ENCODE assay signal across 16 cellular contexts in genomic region chr14:69850086-69850735, GRCh38. TPM values are rescaled to one million over a fixed set of nuclear protein-coding genes. Genes with fewer than 3 reads are reported as not detected.
DNase-seq lines count a peak whose midpoint lies in the region; ATAC-seq and TF ChIP-seq lines count a peak whose summit lies in the region.
"Had no signal": no experiment of that assay in that cellular context is flagged by ENCODE, and none has a peak within 500 bp of the region (broad histone marks: within the 10 kb centered on the region; RNA-seq: fewer than 3 reads in every experiment).

No MANE protein-coding gene starts in this region.

- H3K4me1 Mint-ChIP-seq in H9 (peaks cover 3 to 4% of the 10 kb centered on the region in 2 experiments; a peak in 1 of 4 replicates), type B pancreatic cell (ENCODE audit: unreplicated experiment) (peaks cover 20% of the 10 kb centered on the region)
- H3K4me1 Mint-ChIP-seq: activated naive CD4-positive, alpha-beta T cell treated with anti-CD3 and anti-CD28 coated beads, Interleukin-2, amount 50 U/mL, for 24 hours had no signal

- no peak overlapping the region for H2BK5ac ChIP-seq in H9 (ENCODE audit: insufficient read length, low read length)

- no peak for TF ChIP-seq CTCF in H9 (conservative IDR thresholded peaks at IDR 0.05)
- no peak for TF ChIP-seq CTCF in astrocyte of the cerebellum (IDR thresholded peaks at IDR 0.05; ENCODE audit: low read depth, low read length, missing control alignments)
- TF ChIP-seq CTCF in mucosa of descending colon (IDR thresholded peaks at IDR 0.05), result no peak
- peak; percentile 27 for TF ChIP-seq CTCF in type B pancreatic cell (conservative IDR thresholded peaks at IDR 0.05)

- H2BK15ac ChIP-seq in H9 (ENCODE audit: low read depth, low read length), result no peak overlapping the region

- H3K27me3 ChIP-seq in H9 (ENCODE audit: insufficient read depth, low read length), result no peaks in the 10 kb centered on the region
- H3K27me3 ChIP-seq: vagina had no signal

- H3K9me3 ChIP-seq in H9 (ENCODE audit: control insufficient read depth, low read depth, low read length) (no peaks in the 10 kb centered on the region), mucosa of descending colon (no peaks in the 10 kb centered on the region)
- H3K9me3 ChIP-seq: vagina had no signal

- TF ChIP-seq POLR2A in GM18505 (IDR thresholded peaks at IDR 0.05; ENCODE audit: borderline replicate concordance, extremely low read depth, insufficient read depth, insufficient read length), result no peak

- H3K79me2 ChIP-seq in H9 (ENCODE audit: insufficient read depth, low read length), result no peaks in the 10 kb centered on the region

- H4K8ac ChIP-seq in H9 (replicated peaks; ENCODE audit: insufficient read length, low read depth, low read length), result no peak overlapping the region

- no peak overlapping the region for H4K91ac ChIP-seq in H9 (ENCODE audit: insufficient read length, low read depth, low read length)

- no peak overlapping the region for H3K4me3 Mint-ChIP-seq in H9
- H3K4me3 Mint-ChIP-seq in type B pancreatic cell, result no peak overlapping the region
- H3K4me3 Mint-ChIP-seq: activated naive CD4-positive, alpha-beta T cell treated with anti-CD3 and anti-CD28 coated beads, Interleukin-2, amount 50 U/mL, for 24 hours; CD4-positive, alpha-beta T cell had no signal

- H3K36me3 ChIP-seq in mucosa of descending colon (ENCODE audit: low read depth), result no peaks in the 10 kb centered on the region
- H3K36me3 ChIP-seq: vagina had no signal

- intact Hi-C loops in mucosa of descending colon (cut with DNase I, micrococcal nuclease), result no loop called here

- no peaks in the 10 kb centered on the region for H3K79me1 ChIP-seq in H9 (ENCODE audit: insufficient read depth, low read depth, low read length, poor library complexity, severe bottlenecking)

- in situ Hi-C loops in astrocyte of the cerebellum (cut with HindIII; ENCODE audit: low sequenced_read_pairs), result no loop called here

- H3K23ac ChIP-seq in H9 (ENCODE audit: insufficient read length, low read depth, low read length), result no peak overlapping the region

- H3K18ac ChIP-seq in H9 (ENCODE audit: insufficient read length, low read depth, low read length), result no peak overlapping the region

- no peak overlapping the region for H3K14ac ChIP-seq in H9 (ENCODE audit: insufficient read depth, low read length)

- H3K4me1 ChIP-seq in H9 (ENCODE audit: insufficient read depth, low read length), result no peaks in the 10 kb centered on the region
- no peaks in the 10 kb centered on the region for H3K4me1 ChIP-seq in mucosa of descending colon (ENCODE audit: low read depth)
- H3K4me1 ChIP-seq: vagina had no signal

- H3K56ac ChIP-seq in H9 (ENCODE audit: insufficient read length, low read depth, low read length), result no peak overlapping the region

- H3K9me3 Mint-ChIP-seq in H9, result no peaks in the 10 kb centered on the region
- no peaks in the 10 kb centered on the region for H3K9me3 Mint-ChIP-seq in type B pancreatic cell
- H3K9me3 Mint-ChIP-seq: activated naive CD4-positive, alpha-beta T cell treated with anti-CD3 and anti-CD28 coated beads, Interleukin-2, amount 50 U/mL, for 24 hours; CD4-positive, alpha-beta T cell had no signal

- H2BK120ac ChIP-seq in H9 (ENCODE audit: low read depth, low read length, poor library complexity, severe bottlenecking), result no peak overlapping the region

- no CpG with 5 or more reads among the region's 35 CpGs for WGBS in H9 (ENCODE audit: extremely low coverage, insufficient read length, low lambda C conversion rate)

- no peak overlapping the region for H4K5ac ChIP-seq in H9 (ENCODE audit: insufficient read length, low read depth, low read length)

- no peak overlapping the region for H3K27ac Mint-ChIP-seq in H9
- H3K27ac Mint-ChIP-seq in type B pancreatic cell, result no peak overlapping the region
- H3K27ac Mint-ChIP-seq: activated naive CD4-positive, alpha-beta T cell treated with anti-CD3 and anti-CD28 coated beads, Interleukin-2, amount 50 U/mL, for 24 hours; CD4-positive, alpha-beta T cell had no signal

- peaks cover 6% of the 10 kb centered on the region for H3K27me3 Mint-ChIP-seq in H9 (ENCODE audit: low read depth)
- no peaks in the 10 kb centered on the region for H3K27me3 Mint-ChIP-seq in type B pancreatic cell

- peak; percentile 24 for ATAC-seq in mucosa of descending colon
- no peak for ATAC-seq in GM18505 (IDR thresholded peaks at IDR 0.05; ENCODE audit: unreplicated experiment)

- H3K4me3 ChIP-seq in astrocyte of the cerebellum (ENCODE audit: low read depth, low read length), result peak overlapping the region; percentile 42
- H3K4me3 ChIP-seq in mucosa of descending colon, result no peak overlapping the region
- H3K4me3 ChIP-seq: vagina had no signal

- no peak overlapping the region for H3K4me2 ChIP-seq in H9 (ENCODE audit: insufficient read depth, insufficient read length, low read length)

- H3K4ac ChIP-seq in H9 (ENCODE audit: low read depth, low read length), result no peak overlapping the region

- no peak overlapping the region for H2AFZ ChIP-seq in H9 (ENCODE audit: low read length)

- no peaks in the 10 kb centered on the region for H3K23me2 ChIP-seq in H9 (ENCODE audit: insufficient read length, low read depth, low read length, poor library complexity, severe bottlenecking)

- H4K20me1 ChIP-seq in H9 (ENCODE audit: control insufficient read depth, insufficient read depth, insufficient read length), result no peaks in the 10 kb centered on the region

- peak; percentile 50 for DNase-seq in H9
- DNase-seq in astrocyte of the cerebellum (ENCODE audit: low read depth), result no peak
- peak in 1 of 3 donors; percentile 26 for DNase-seq in mucosa of descending colon
- no peak for DNase-seq in type B pancreatic cell (ENCODE audit: extremely low spot score, unreplicated experiment)
- DNase-seq in mesenteric fat pad (ENCODE audit: low spot score), result no peak
- DNase-seq in SHP77 treated with DMSO at 0.1 percent for 48 hours (lab: John Stamatoyannopoulos, UW), result no peak
- DNase-seq: CD4-positive, alpha-beta T cell; kidney glomerular epithelial cell; NCI-H2171 treated with DMSO at 0.1 percent for 48 hours; OCI-M1; stimulated activated CD4-positive, alpha-beta T cell treated with anti-CD3 and anti-CD28 coated beads, Interleukin-4, amount 100 ng/mL, for 24 hours; T-helper 1 cell had no signal

- no peak overlapping the region for H3K27ac ChIP-seq in H9 (ENCODE audit: insufficient read length, low read depth, low read length)
- H3K27ac ChIP-seq: vagina had no signal

- no peak overlapping the region for H3K9ac ChIP-seq in H9 (ENCODE audit: extremely low read depth, insufficient read length, low read length)

- no peak overlapping the region for H2BK20ac ChIP-seq in H9 (ENCODE audit: low read depth, low read length, poor library complexity, severe bottlenecking)

- peaks cover 0 to 1% (median 0%) of the 10 kb centered on the region in 3 experiments; a peak in 1 of 7 replicates for H3K36me3 Mint-ChIP-seq in H9 (ENCODE audit: insufficient read depth in 1 of 3, low read depth in 3 of 3)
- H3K36me3 Mint-ChIP-seq in type B pancreatic cell, result no peaks in the 10 kb centered on the region
- H3K36me3 Mint-ChIP-seq: activated naive CD4-positive, alpha-beta T cell treated with anti-CD3 and anti-CD28 coated beads, Interleukin-2, amount 50 U/mL, for 24 hours had no signal

- no peak overlapping the region for H3T11ph ChIP-seq in H9 (ENCODE audit: low read length)

- no peak overlapping the region for H2AK5ac ChIP-seq in H9 (ENCODE audit: insufficient read length, low read length)

- H2BK12ac ChIP-seq in H9 (ENCODE audit: insufficient read length, low read depth, low read length), result no peak overlapping the region

RNA-seq across cellular contexts. Expression of gene SMOC1, which starts 29.0 kb away (rescaled TPM):
- 0.68 and 0.72 TPM in 2 replicates for total RNA-seq in H9 (2021)
- 1 to 10 TPM; 1.2 to 2.0 (median 1.7) TPM for total RNA-seq in mucosa of descending colon
- total RNA-seq in type B pancreatic cell (ENCODE audit: low replicate concordance), result 7.2 and 20.7 TPM in 2 replicates
- total RNA-seq in mesenteric fat pad, result 0.93 TPM
- total RNA-seq: CD4-positive, alpha-beta T cell had no signal

RNA-seq across cellular contexts. Expression of gene SLC10A1, which starts 53.2 kb away (rescaled TPM):
- total RNA-seq in H9 (2021) (not detected in 2 replicates), mucosa of descending colon (not detected), type B pancreatic cell (ENCODE audit: low replicate concordance) (not detected in 2 replicates), mesenteric fat pad (not detected)
- total RNA-seq: cardiac septum; CD4-positive, alpha-beta T cell; vagina had no signal
